In genomic region chr1:201942129-201942495, GRCh38 we compare ENCODE assay signal across 16 cellular contexts. TPM values are rescaled to one million over a fixed set of nuclear protein-coding genes. Genes with fewer than 3 reads are reported as not detected.
DNase-seq lines count a peak whose midpoint lies in the region; ATAC-seq and TF ChIP-seq lines count a peak whose summit lies in the region.
"Had no signal": no experiment of that assay in that cellular context is flagged by ENCODE, and none has a peak within 500 bp of the region (broad histone marks: within the 10 kb centered on the region; RNA-seq: fewer than 3 reads in every experiment).

No MANE protein-coding gene starts in this region.

- intact Hi-C loops in dorsolateral prefrontal cortex (cut with DNase I): loop anchor here in 1 of 2 donors (5.0 kb wide), 1 partner anchor 35 kb away; no protein-coding TSS in a partner anchor

- ATAC-seq in thoracic aorta (ENCODE audit: insufficient number of reproducible peaks, low FRiP score, low read depth): no peak
- no peak for ATAC-seq in HG02759 (IDR thresholded peaks at IDR 0.05; ENCODE audit: unreplicated experiment)

- POLR2A ChIA-PET in HEK293 (lab: Yijun Ruan, JAX): no interaction called here

- DNase-seq in coronary artery (ENCODE audit: low spot score) (no peak), thoracic aorta (ENCODE audit: low spot score) (no peak), dorsolateral prefrontal cortex (no peak), COLO668 (lab: John Stamatoyannopoulos, UW; ENCODE audit: unreplicated experiment) (no peak)
- no peak for DNase-seq in T-helper 2 cell treated with Interferon-gamma antibody and Interleukin-4, amounts not matched to agents 5 μg/mL and 100 μg/mL, for 36 hours (ENCODE audit: low spot score)
- DNase-seq: activated CD4-positive, alpha-beta memory T cell treated with anti-CD3 and anti-CD28 coated beads for 36 hours; left cardiac atrium; MV-4-11; NCI-H2171; SIG-M5 had no signal

- peaks cover 7% of the 10 kb centered on the region for H3K4me1 Mint-ChIP-seq in T-helper 2 cell treated with Interferon-gamma antibody and Interleukin-4, amounts not matched to agents 5 μg/mL and 100 μg/mL, for 36 hours (ENCODE audit: low read depth)

- H3K4me3 ChIP-seq in HEK293 (ENCODE audit: low read depth, low read length) (no peak overlapping the region), coronary artery (peak overlapping the region; percentile 93), muscle layer of duodenum (ENCODE audit: low read depth in 1 of 2, low read length in 2 of 2) (peak overlapping the region; percentile 49 to 56), thoracic aorta (peak overlapping the region; percentile 88), dorsolateral prefrontal cortex (peak overlapping the region in 7 of 59 donors; percentile 3 to 69 (median 15))
- H3K4me3 ChIP-seq: BLaER1 had no signal

- H3K27me3 ChIP-seq in muscle layer of duodenum (ENCODE audit: low read depth, low read length) (peaks cover under 1% of the 10 kb centered on the region), thoracic aorta (replicated peaks; ENCODE audit: insufficient read depth) (no peaks in the 10 kb centered on the region), dorsolateral prefrontal cortex (peaks cover 0 to 19% (median 0%) of the 10 kb centered on the region in 45 donors)

- CTCF ChIA-PET in HEK293 (lab: Yijun Ruan, JAX): interaction anchor here (1.0 to 4.2 kb wide), 2 partner anchors 31 to 46 kb away, joined by 5 to 18 read pairs; no protein-coding TSS in a partner anchor

- peaks cover 44% of the 10 kb centered on the region for H3K27me3 Mint-ChIP-seq in T-helper 2 cell treated with Interferon-gamma antibody and Interleukin-4, amounts not matched to agents 5 μg/mL and 100 μg/mL, for 36 hours (ENCODE audit: low read depth)

- no peaks in the 10 kb centered on the region for H3K36me3 Mint-ChIP-seq in T-helper 2 cell treated with Interferon-gamma antibody and Interleukin-4, amounts not matched to agents 5 μg/mL and 100 μg/mL, for 36 hours (ENCODE audit: low read depth)
- H3K36me3 Mint-ChIP-seq: activated CD4-positive, alpha-beta memory T cell treated with anti-CD3 and anti-CD28 coated beads for 36 hours had no signal

- H3K9me3 Mint-ChIP-seq in T-helper 2 cell treated with Interferon-gamma antibody and Interleukin-4, amounts not matched to agents 5 μg/mL and 100 μg/mL, for 36 hours: no peaks in the 10 kb centered on the region
- H3K9me3 Mint-ChIP-seq: activated CD4-positive, alpha-beta memory T cell treated with anti-CD3 and anti-CD28 coated beads for 36 hours had no signal

- H3K27ac Mint-ChIP-seq in T-helper 2 cell treated with Interferon-gamma antibody and Interleukin-4, amounts not matched to agents 5 μg/mL and 100 μg/mL, for 36 hours: no peak overlapping the region
- H3K27ac Mint-ChIP-seq: activated CD4-positive, alpha-beta memory T cell treated with anti-CD3 and anti-CD28 coated beads for 36 hours had no signal

- H3K36me3 ChIP-seq in HEK293 (ENCODE audit: control insufficient read depth in 2 of 2, insufficient read depth in 1 of 2, low read length in 2 of 2): no peaks in the 10 kb centered on the region
- no peaks in the 10 kb centered on the region for H3K36me3 ChIP-seq in muscle layer of duodenum (ENCODE audit: control insufficient read depth in 1 of 2, insufficient read depth in 2 of 2, low read length in 2 of 2)
- H3K36me3 ChIP-seq in thoracic aorta: peaks cover 26% of the 10 kb centered on the region
- H3K36me3 ChIP-seq: BLaER1, neutrophil had no signal

- H3K27ac ChIP-seq in HEK293 (ENCODE audit: extremely low read depth, low read depth, low read length) (no peak overlapping the region), coronary artery (peak overlapping the region; percentile 83 to 86), muscle layer of duodenum (ENCODE audit: low read length) (peak overlapping the region; percentile 77), thoracic aorta (peak overlapping the region; percentile 98 to 100), dorsolateral prefrontal cortex (no peak overlapping the region)
- H3K27ac ChIP-seq: BLaER1, neutrophil had no signal

- H3K9me3 ChIP-seq in HEK293 (ENCODE audit: control insufficient read depth, insufficient read depth, low read depth, low read length) (no peaks in the 10 kb centered on the region), muscle layer of duodenum (ENCODE audit: control insufficient read depth in 1 of 2, low read length in 2 of 2) (no peaks in the 10 kb centered on the region), thoracic aorta (no peaks in the 10 kb centered on the region)
- H3K9me3 ChIP-seq: BLaER1, neutrophil had no signal

- no peak for TF ChIP-seq CTCF in HEK293 (tag by site-specific recombination; IDR thresholded peaks at IDR 0.05)
- TF ChIP-seq CTCF in coronary artery (IDR thresholded peaks at IDR 0.05): no peak
- TF ChIP-seq CTCF in thoracic aorta (IDR thresholded peaks at IDR 0.05): no peak
- no peak for TF ChIP-seq CTCF in dorsolateral prefrontal cortex (IDR thresholded peaks at IDR 0.05 in 54 of 56, conservative IDR thresholded peaks at IDR 0.05 in 2 of 56; ENCODE audit: low read depth in 1 of 56, partially characterized antibody in 56 of 56)

- H3K4me3 Mint-ChIP-seq in T-helper 2 cell treated with Interferon-gamma antibody and Interleukin-4, amounts not matched to agents 5 μg/mL and 100 μg/mL, for 36 hours: no peak overlapping the region
- H3K4me3 Mint-ChIP-seq: activated CD4-positive, alpha-beta memory T cell treated with anti-CD3 and anti-CD28 coated beads for 36 hours had no signal

- H3K4me1 ChIP-seq in HEK293 (ENCODE audit: control insufficient read depth, insufficient read depth, low read length) (no peaks in the 10 kb centered on the region), muscle layer of duodenum (ENCODE audit: control insufficient read depth in 1 of 2, insufficient read depth in 2 of 2, low read length in 2 of 2) (peaks cover 0 to 23% of the 10 kb centered on the region in 2 donors), thoracic aorta (ENCODE audit: control insufficient read depth in 1 of 2, low read depth in 2 of 2) (peaks cover 6 to 37% of the 10 kb centered on the region in 2 donors)

TF ChIP-seq in HEK293, 187 proteins besides CTCF, POLR2A, EP300 and RAD21:
- TF ChIP-seq ZNF585B (tag by site-specific recombination; IDR thresholded peaks at IDR 0.05) (peak; percentile 77), ZNF776 (tag by site-specific recombination; IDR thresholded peaks at IDR 0.05; ENCODE audit: borderline replicate concordance) (no peak)
TF ChIP-seq in HEK293: peak in this region for 1.

RNA-seq across cellular contexts. Expression of gene LMOD1, which starts 4.2 kb away (rescaled TPM):
- total RNA-seq in thoracic aorta (100 to 1,000 TPM; 638 to 761 TPM), dorsolateral prefrontal cortex (10 to 100 TPM in 32 of 120 experiments, 1 to 10 TPM in 88; 1.9 to 99.5 (median 5.7) TPM)
- total RNA-seq: activated CD4-positive, alpha-beta memory T cell treated with anti-CD3 and anti-CD28 coated beads for 36 hours; HT1080 had no signal

RNA-seq across cellular contexts. Expression of gene TIMM17A, which starts 13.2 kb away (rescaled TPM):
- total RNA-seq in thoracic aorta: 10 to 100 TPM; 29.6 to 44.7 TPM
- 10 to 100 TPM; 24.0 to 84.7 (median 54.1) TPM for total RNA-seq in dorsolateral prefrontal cortex

RNA-seq across cellular contexts. Expression of gene RNPEP, which starts 40.3 kb away (rescaled TPM):
- total RNA-seq in thoracic aorta: 10 to 100 TPM; 46.3 to 58.2 TPM
- 10 to 100 TPM; 13.7 to 35.6 (median 22.7) TPM for total RNA-seq in dorsolateral prefrontal cortex

RNA-seq across cellular contexts. Expression of gene SHISA4, which starts 53.4 kb away (rescaled TPM):
- total RNA-seq in thoracic aorta (100 to 1,000 TPM in 1 of 2 donors, 10 to 100 TPM in 1; 38.9 to 115 TPM), dorsolateral prefrontal cortex (100 to 1,000 TPM in 87 of 120 experiments, 10 to 100 TPM in 33; 65.2 to 163 (median 110) TPM)

Comparison
In these comparisons a context has a peak if more than half of its experiments do, and no peak if none do; other contexts are left out.
1. H3K27ac ChIP-seq: peak in coronary artery (2 of 2), muscle layer of duodenum (single experiment) and thoracic aorta (2 of 2); none in HEK293 (single experiment) and dorsolateral prefrontal cortex (0 of 59).
2. RNA of gene LMOD1, which starts 4.2 kb away (total RNA-seq): 638 to 761 TPM in thoracic aorta; 1.9 to 99.5 TPM in dorsolateral prefrontal cortex; every median in the first group is over 4 times any median in the second.